Comparison of ENCODE assay signal across 9 cellular contexts in the genomic region with DNA sequence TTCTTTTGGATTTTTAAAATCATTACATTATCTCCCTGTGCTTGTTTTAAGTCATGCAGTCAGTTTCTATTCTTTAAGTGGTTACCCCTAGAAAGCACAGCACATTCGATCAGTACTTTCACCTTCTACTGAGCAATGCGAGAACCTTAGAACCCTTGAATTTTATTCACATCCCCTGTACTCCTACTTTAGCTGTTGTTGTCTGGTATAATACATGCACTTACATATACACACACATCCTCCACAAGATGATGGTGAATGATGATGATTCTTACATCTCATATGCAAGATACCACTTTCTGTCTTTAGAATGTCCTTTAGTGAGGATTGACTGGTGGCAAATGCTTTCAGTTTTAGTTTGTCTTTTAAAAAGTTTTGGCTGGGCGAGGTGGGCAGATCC. TPM values are rescaled to one million over a fixed set of nuclear protein-coding genes. Genes with fewer than 3 reads are reported as not detected.
DNase-seq lines count a peak whose midpoint lies in the region; ATAC-seq, FAIRE-seq and TF ChIP-seq lines count a peak whose summit lies in the region.
"Had no signal": no experiment of that assay in that cellular context is flagged by ENCODE, and none has a peak within 500 bp of the region (broad histone marks: within the 10 kb centered on the region; RNA-seq: fewer than 3 reads in every experiment).

No MANE protein-coding gene starts in this region.

- DNase-seq in GM13977 (ENCODE audit: low spot score) (peak; percentile 46), GM12878 (ENCODE audit: low read depth, low spot score) (no peak), epidermal melanocyte (ENCODE audit: insufficient read length, low spot score) (no peak), lower leg skin (ENCODE audit: low spot score in 2 of 2) (no peak), dermis blood vessel endothelial cell (no peak), cerebellum (ENCODE audit: low spot score) (no peak)
- DNase-seq: activated naive CD4-positive, alpha-beta T cell had no signal

- TF ChIP-seq CTCF in GM13977 (IDR thresholded peaks at IDR 0.05; ENCODE audit: extremely low read depth, insufficient read depth, missing control alignments) (no peak), GM12878 (IDR thresholded peaks at IDR 0.05 in 2 of 3, conservative IDR thresholded peaks at IDR 0.05 in 1 of 3; ENCODE audit: control insufficient read depth in 2 of 3, extremely low read depth in 1 of 3, insufficient read depth in 1 of 3, low read depth in 3 of 3, low read length in 3 of 3) (no peak), lower leg skin (IDR thresholded peaks at IDR 0.05) (no peak)

- H3K27me3 ChIP-seq in GM12878 (replicated peaks in 1 of 2; ENCODE audit: control insufficient read depth in 2 of 2, insufficient read depth in 2 of 2, low read length in 1 of 2) = no peaks in the 10 kb centered on the region

- H3K9me3 ChIP-seq in GM12878 (replicated peaks; ENCODE audit: control insufficient read depth, insufficient read depth, low read length) = no peaks in the 10 kb centered on the region

- peak overlapping the region; percentile 27; the same call in 1 of the 2 replicates for H3K27ac ChIP-seq in GM12878 (ENCODE audit: control insufficient read depth, insufficient read depth)

- H3K36me3 ChIP-seq in GM12878 (ENCODE audit: control insufficient read depth in 2 of 2, insufficient read depth in 2 of 2, low read length in 1 of 2) = no peaks in the 10 kb centered on the region; a peak in 1 of 4 replicates

- H3K79me2 ChIP-seq in GM12878 (ENCODE audit: control insufficient read depth, insufficient read depth, low read length) = peaks cover 90% of the 10 kb centered on the region

- peak overlapping the region; percentile 66 for H3K4me3 ChIP-seq in GM12878
- H3K4me3 ChIP-seq in lower leg skin (ENCODE audit: low read depth, poor library complexity, severe bottlenecking) = no peak overlapping the region

- in situ Hi-C loops in GM13977 (cut with MboI; ENCODE audit: low pct_unique_long_range_greater_than_20kb, low sequenced_read_pairs, unreplicated experiment) = no loop called here
- in situ Hi-C loops in GM12878 (cut with MboI) = no loop called here

- TF ChIP-seq POLR2A in GM12878 (IDR thresholded peaks at IDR 0.05; ENCODE audit: low read depth, low read length) = no peak
- TF ChIP-seq POLR2A in lower leg skin (IDR thresholded peaks at IDR 0.05) = no peak

- SMC1A ChIA-PET in GM12878 (lab: Charles Lee; ENCODE audit: uncharacterized antibody, unreplicated experiment) = interaction anchor here (0.8 to 2.0 kb wide), 5 partner anchors 9 to 211 kb away, joined by 3 to 9 read pairs (median 4); no protein-coding TSS in a partner anchor

- no peak overlapping the region for H3K9ac ChIP-seq in GM12878 (ENCODE audit: control insufficient read depth, insufficient read depth, low read length)

- H3K4me2 ChIP-seq in GM12878 (ENCODE audit: control insufficient read depth, insufficient read depth) = peak overlapping the region; percentile 76

- H4K20me1 ChIP-seq in GM12878 (ENCODE audit: control insufficient read depth, insufficient read depth) = no peaks in the 10 kb centered on the region

- no peak overlapping the region for H2AFZ ChIP-seq in GM12878 (ENCODE audit: control insufficient read depth, low read depth, low read length)

- WGBS in GM12878 (ENCODE audit: insufficient coverage, insufficient replicate concordance, low lambda C conversion rate, missing lambda C conversion rate) = 2% methylated on average over 3 of the region's 3 CpGs
- 88 to 93% methylated on average over 3 of the region's 3 CpGs for WGBS in lower leg skin, 2 donors

- CTCF ChIA-PET in GM12878 (lab: Yijun Ruan, JAX) = interaction anchor here (0.7 to 1.5 kb wide), 4 partner anchors 11 to 146 kb away, joined by 3 to 4 read pairs (median 4); no protein-coding TSS in a partner anchor

- intact Hi-C loops in GM12878 (cut with micrococcal nuclease; ENCODE audit: unreplicated experiment) = loop anchor here (10.0 kb wide), 2 partner anchors 491 to 711 kb away; a partner anchor contains a TSS
- intact Hi-C loops in lower leg skin (cut with DNase I; ENCODE audit: low total_unique reads) = loop anchor here (10.0 kb wide), 1 partner anchor 141 kb away; no protein-coding TSS in a partner anchor

- no peak for FAIRE-seq in GM12878 (lab: Jason Lieb, UNC)

- TF ChIP-seq EP300 in GM12878 (IDR thresholded peaks at IDR 0.05; ENCODE audit: borderline replicate concordance in 1 of 2, control insufficient read depth in 1 of 2, low read depth in 2 of 2, low read length in 2 of 2) = no peak

- TF ChIP-seq RAD21 in GM12878 (IDR thresholded peaks at IDR 0.05; ENCODE audit: insufficient read depth, low read depth, low read length) = no peak

- peaks cover 3% of the 10 kb centered on the region for H3K4me1 ChIP-seq in GM12878 (ENCODE audit: control insufficient read depth, insufficient read depth, low read length)

- BruUV-seq in GM12878 (replicated peaks; lab: Mats Ljungman, UMichigan) = no TSS peak

- ATAC-seq in GM19468 (IDR thresholded peaks at IDR 0.05; ENCODE audit: extremely low read depth, unreplicated experiment) (peak; percentile 35), HG03159 (IDR thresholded peaks at IDR 0.05; ENCODE audit: unreplicated experiment) (peak; percentile 59), GM12878 (peak; percentile 69)

- RAD21 ChIA-PET in GM12878 (lab: Charles Lee; ENCODE audit: unreplicated experiment) = interaction anchor here (1.0 to 2.7 kb wide), 2 partner anchors 20 to 180 kb away, joined by 3 to 13 read pairs; no protein-coding TSS in a partner anchor

- POLR2A ChIA-PET in GM12878 (lab: Charles Lee) = no interaction called here

TF ChIP-seq in GM12878, 131 proteins besides CTCF, POLR2A, EP300 and RAD21 (continues in another document):
- 0 out of 2 replicates have a peak, but pooled peaks have one; percentile 61 for TF ChIP-seq ASH2L (IDR thresholded peaks at IDR 0.05; ENCODE audit: borderline replicate concordance, low read depth)
- TF ChIP-seq MYC (IDR thresholded peaks at IDR 0.05; ENCODE audit: insufficient read depth, insufficient read length, insufficient replicate concordance, low read length, severe bottlenecking) = no peak
- no peak for TF ChIP-seq BCL11A (IDR thresholded peaks at IDR 0.05; ENCODE audit: low read depth, low read length)
- no peak for TF ChIP-seq HDGF (IDR thresholded peaks at IDR 0.05)
- TF ChIP-seq, protein P1, sequence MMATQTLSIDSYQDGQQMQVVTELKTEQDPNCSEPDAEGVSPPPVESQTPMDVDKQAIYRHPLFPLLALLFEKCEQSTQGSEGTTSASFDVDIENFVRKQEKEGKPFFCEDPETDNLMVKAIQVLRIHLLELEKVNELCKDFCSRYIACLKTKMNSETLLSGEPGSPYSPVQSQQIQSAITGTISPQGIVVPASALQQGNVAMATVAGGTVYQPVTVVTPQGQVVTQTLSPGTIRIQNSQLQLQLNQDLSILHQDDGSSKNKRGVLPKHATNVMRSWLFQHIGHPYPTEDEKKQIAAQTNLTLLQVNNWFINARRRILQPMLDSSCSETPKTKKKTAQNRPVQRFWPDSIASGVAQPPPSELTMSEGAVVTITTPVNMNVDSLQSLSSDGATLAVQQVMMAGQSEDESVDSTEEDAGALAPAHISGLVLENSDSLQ (IDR thresholded peaks at IDR 0.05) = peak; percentile 40; the same call in 1 of the 2 replicates
- peak; percentile 30; the same call in 1 of the 2 replicates for TF ChIP-seq RUNX3 (IDR thresholded peaks at IDR 0.05; ENCODE audit: low read length)

RNA-seq across cellular contexts. Expression of a gene that starts 5.7 kb away (rescaled TPM):
- 46.7 and 52.1 TPM in 2 replicates for total RNA-seq in GM12878 (2013; cell fraction: nucleolus; rRNA removed)
- total RNA-seq in GM12878 (2014; rRNA removed) = 22.0 and 25.7 TPM in 2 replicates
- 35.5 and 36.2 TPM in 2 replicates for total RNA-seq in GM12878 (2014; rRNA removed; fragmentation: Illumina TruSeq; extraction: Trizol)
- total RNA-seq in GM12878 (2021) = 23.0 and 25.0 TPM in 2 replicates
- 20.1 TPM for polyA plus RNA-seq in GM12878 (2011; ENCODE audit: low read depth)
- 31.3 and 61.9 TPM in 2 replicates for polyA plus RNA-seq in GM12878 (2011; rRNA removed)
- 11.7 and 12.9 TPM in 2 replicates for polyA plus RNA-seq in GM12878 (2011; cell fraction: cytosol; rRNA removed)
- polyA plus RNA-seq in GM12878 (2011; cell fraction: nucleus; rRNA removed) = 8.9 and 10.2 TPM in 2 replicates
- 15.0 and 17.5 TPM in 2 replicates for polyA plus RNA-seq in GM12878 (2012)
- polyA plus RNA-seq in GM12878 (2014; fragmentation: Illumina TruSeq; extraction: Trizol) = 27.3 and 37.3 TPM in 2 replicates
- 10 to 100 TPM; 24.5 to 28.1 TPM for polyA plus RNA-seq in GM12878 (2014; fragmentation: Nextera tagmentation; extraction: Ambion mirVana)
- 14.1 and 20.1 TPM in 2 replicates for polyA plus RNA-seq in GM12878 (2014; rRNA removed)
- 10 to 100 TPM; 24.1 to 27.2 TPM for polyA plus RNA-seq in GM12878 (2016; fragmentation: Nextera tagmentation; extraction: Ambion mirVana)
- 26.7 and 33.8 TPM in 2 replicates for polyA minus RNA-seq in GM12878 (2011; rRNA and poly(A)+ RNA removed)
- polyA minus RNA-seq in GM12878 (2011; cell fraction: cytosol; rRNA and poly(A)+ RNA removed) = 11.9 and 13.3 TPM in 2 replicates
- 11.0 and 17.0 TPM in 2 replicates for polyA minus RNA-seq in GM12878 (2011; cell fraction: nucleus; rRNA and poly(A)+ RNA removed)
- total RNA-seq in lower leg skin = 10 to 100 TPM; 11.5 to 19.2 (median 15.4) TPM
- 22.0 and 32.8 TPM in 2 replicates for total RNA-seq in dermis blood vessel endothelial cell
- total RNA-seq in cerebellum = 18.2 TPM

RNA-seq across cellular contexts. Expression of a gene that starts 6.4 kb away (rescaled TPM):
- 1.3 and 1.5 TPM in 2 replicates for total RNA-seq in GM12878 (2013; cell fraction: nucleolus; rRNA removed)
- total RNA-seq in GM12878 (2014; rRNA removed) = 1.7 and 2.1 TPM in 2 replicates
- total RNA-seq in GM12878 (2014; rRNA removed; fragmentation: Illumina TruSeq; extraction: Trizol) = 4.1 TPM in 2 replicates
- total RNA-seq in GM12878 (2021) = 5.5 and 7.7 TPM in 2 replicates
- 1.4 TPM for polyA plus RNA-seq in GM12878 (2011; ENCODE audit: low read depth)
- polyA plus RNA-seq in GM12878 (2011; rRNA removed) = 1.3 and 1.5 TPM in 2 replicates
- 1.5 and 2.0 TPM in 2 replicates for polyA plus RNA-seq in GM12878 (2011; cell fraction: cytosol; rRNA removed)
- 1.2 and 1.5 TPM in 2 replicates for polyA plus RNA-seq in GM12878 (2011; cell fraction: nucleus; rRNA removed)
- polyA plus RNA-seq in GM12878 (2012) = 1.6 and 2.0 TPM in 2 replicates
- 10.2 and 11.8 TPM in 2 replicates for polyA plus RNA-seq in GM12878 (2014; fragmentation: Illumina TruSeq; extraction: Trizol)
- polyA plus RNA-seq in GM12878 (2014; fragmentation: Nextera tagmentation; extraction: Ambion mirVana) = 1 to 10 TPM; 1.7 to 3.5 TPM
- polyA plus RNA-seq in GM12878 (2014; rRNA removed) = 5.0 TPM in 2 replicates
- polyA plus RNA-seq in GM12878 (2016; fragmentation: Nextera tagmentation; extraction: Ambion mirVana) = 1 to 10 TPM; 8.7 to 9.7 TPM
- polyA minus RNA-seq in GM12878 (2011; rRNA and poly(A)+ RNA removed) = 0.93 and 1.0 TPM in 2 replicates
- 0.40 and 0.42 TPM in 2 replicates for polyA minus RNA-seq in GM12878 (2011; cell fraction: cytosol; rRNA and poly(A)+ RNA removed)
- polyA minus RNA-seq in GM12878 (2011; cell fraction: nucleus; rRNA and poly(A)+ RNA removed) = 0.85 and 1.1 TPM in 2 replicates
- 1 to 10 TPM; 3.2 to 8.6 (median 7.6) TPM for total RNA-seq in lower leg skin
- total RNA-seq in dermis blood vessel endothelial cell = 11.4 and 22.0 TPM in 2 replicates
- 48.3 TPM for total RNA-seq in cerebellum
